1 cellular context compared by ENCODE assay signal in genomic region chr13:27472941-27473340, GRCh38.
TF ChIP-seq lines count a peak whose summit lies in the region.

No MANE protein-coding gene starts in this region.

TF ChIP-seq in GM23338, 12 proteins besides CTCF, POLR2A, EP300 and RAD21 (continued from another document):
- TF ChIP-seq ZNF462 (CRISPR knock-in tag; IDR thresholded peaks at IDR 0.05) = no peak
- no peak for TF ChIP-seq EZH2phosphoT487 (IDR thresholded peaks at IDR 0.05; ENCODE audit: unreplicated experiment)
- TF ChIP-seq POLR2AphosphoS5 (IDR thresholded peaks at IDR 0.05; ENCODE audit: low read depth) = no peak
- no peak for TF ChIP-seq ETS1 (IDR thresholded peaks at IDR 0.05)
- TF ChIP-seq REST (IDR thresholded peaks at IDR 0.05; ENCODE audit: unreplicated experiment) = no peak
- no peak for TF ChIP-seq EZH2 (IDR thresholded peaks at IDR 0.05; ENCODE audit: low read depth, unreplicated experiment)
- no peak for TF ChIP-seq ZNF114 (CRISPR knock-in tag; IDR thresholded peaks at IDR 0.05)
- TF ChIP-seq JUNB (IDR thresholded peaks at IDR 0.05; ENCODE audit: unreplicated experiment) = no peak
TF ChIP-seq in GM23338: peak in this region for 0.
